Comparison of ENCODE assay signal across 8 cellular contexts in genomic region chr18:78399992-78400503, GRCh38.
"Had no signal": no experiment of that assay in that cellular context is flagged by ENCODE, and none has a peak within 500 bp of the region (broad histone marks: within the 10 kb centered on the region; RNA-seq: fewer than 3 reads in every experiment).

No MANE protein-coding gene starts in this region.

- H2AFZ ChIP-seq: GM23248, GM23338 had no signal

- H3K4me1 ChIP-seq: HAP-1 had no signal

- H3K9ac ChIP-seq: GM23248 had no signal

- H3K36me3 ChIP-seq: HAP-1 had no signal

- H3K9me3 ChIP-seq: HAP-1 had no signal

- H3K4me2 ChIP-seq: GM23338 had no signal

- DNase-seq: GM23248, GOT3, H7, H9, HCEC 1CT, HFFc6 had no signal

- H3K27ac ChIP-seq: GM23248 had no signal

- H3K4me3 ChIP-seq: GM23248, GM23338, HAP-1 had no signal
